8 cellular contexts compared by ENCODE assay signal in genomic region chr1:35452086-35452485, GRCh38.
DNase-seq lines count a peak whose midpoint lies in the region; ATAC-seq, FAIRE-seq and TF ChIP-seq lines count a peak whose summit lies in the region.

No MANE protein-coding gene starts in this region.

- H2AFZ ChIP-seq in keratinocyte (ENCODE audit: control insufficient read depth, low read length) = no peak overlapping the region

- no peak overlapping the region for H3K9ac ChIP-seq in keratinocyte (ENCODE audit: control insufficient read depth, extremely low read depth, insufficient read depth, low read length)

- peaks cover 2% of the 10 kb centered on the region for H3K36me3 Mint-ChIP-seq in activated naive CD4-positive, alpha-beta T cell treated with anti-CD3 and anti-CD28 coated beads, Interleukin-2, amount 50 U/mL, for 24 hours

- no peak overlapping the region for H3K4me3 Mint-ChIP-seq in activated naive CD4-positive, alpha-beta T cell treated with anti-CD3 and anti-CD28 coated beads, Interleukin-2, amount 50 U/mL, for 24 hours

- peaks cover 40% of the 10 kb centered on the region for H3K4me1 Mint-ChIP-seq in activated naive CD4-positive, alpha-beta T cell treated with anti-CD3 and anti-CD28 coated beads, Interleukin-2, amount 50 U/mL, for 24 hours

- intact Hi-C loops in body of pancreas (cut with DNase I) = loop anchor here (5.0 kb wide), 1 partner anchor 115 kb away; no protein-coding TSS in a partner anchor
- intact Hi-C loops in uterus (cut with DNase I; ENCODE audit: low total_unique reads) = loop anchor here (5.0 kb wide), 1 partner anchor 110 kb away; no protein-coding TSS in a partner anchor

- H3K4me1 ChIP-seq in body of pancreas = peaks cover 69% of the 10 kb centered on the region
- H3K4me1 ChIP-seq in keratinocyte (ENCODE audit: control insufficient read depth, extremely low read depth, insufficient read depth, low read length) = peaks cover 26% of the 10 kb centered on the region
- H3K4me1 ChIP-seq in uterus = peaks cover 4 to 11% of the 10 kb centered on the region in 2 donors

- TF ChIP-seq POLR2A in body of pancreas (IDR thresholded peaks at IDR 0.05) (no peak), uterus (IDR thresholded peaks at IDR 0.05) (no peak)

- H3K36me3 ChIP-seq in body of pancreas (replicated peaks in 1 of 2; ENCODE audit: insufficient read depth in 1 of 2, low read depth in 2 of 2) (peaks cover 0 to 3% of the 10 kb centered on the region in 2 donors), keratinocyte (ENCODE audit: control insufficient read depth in 2 of 2, extremely low read depth in 1 of 2, insufficient read depth in 2 of 2, low read length in 2 of 2) (peaks cover 16 to 18% of the 10 kb centered on the region in 2 experiments), uterus (no peaks in the 10 kb centered on the region)

- no peaks in the 10 kb centered on the region for H3K27me3 Mint-ChIP-seq in activated naive CD4-positive, alpha-beta T cell treated with anti-CD3 and anti-CD28 coated beads, Interleukin-2, amount 50 U/mL, for 24 hours

- H3K4me3 ChIP-seq in body of pancreas (no peak overlapping the region), keratinocyte (ENCODE audit: control insufficient read depth in 2 of 3, extremely low read depth in 1 of 3, insufficient read depth in 2 of 3, low read depth in 1 of 3, low read length in 3 of 3) (no peak overlapping the region), uterus (no peak overlapping the region)

- POLR2A ChIA-PET in GM10248 (lab: Yijun Ruan, JAX) = no interaction called here

- no peak overlapping the region for H3K4me2 ChIP-seq in keratinocyte (ENCODE audit: control insufficient read depth, extremely low read depth, insufficient read depth, low read depth, low read length)

- no peaks in the 10 kb centered on the region for H3K9me3 Mint-ChIP-seq in activated naive CD4-positive, alpha-beta T cell treated with anti-CD3 and anti-CD28 coated beads, Interleukin-2, amount 50 U/mL, for 24 hours

- H4K20me1 ChIP-seq in keratinocyte (ENCODE audit: control insufficient read depth, extremely low read depth, insufficient read depth, low read length) = no peaks in the 10 kb centered on the region

- peak overlapping the region; percentile 77 for H3K27ac Mint-ChIP-seq in activated naive CD4-positive, alpha-beta T cell treated with anti-CD3 and anti-CD28 coated beads, Interleukin-2, amount 50 U/mL, for 24 hours

- CTCF ChIA-PET in GM10248 (lab: Yijun Ruan, JAX) = interaction anchor here (0.8 to 13.9 kb wide), 38 partner anchors 7 to 327 kb away, joined by 3 to 184 read pairs (median 8); partner anchors contain the start of genes KIAA0319L and NCDN

- no peaks in the 10 kb centered on the region for H3K9me3 ChIP-seq in body of pancreas
- H3K9me3 ChIP-seq in keratinocyte (ENCODE audit: control insufficient read depth, low read depth, low read length) = no peaks in the 10 kb centered on the region
- H3K9me3 ChIP-seq in uterus = no peaks in the 10 kb centered on the region

- FAIRE-seq in keratinocyte (lab: Jason Lieb, UNC) = peak; percentile 75

- 24 to 27% methylated on average over 1 of the region's 1 CpG for WGBS in body of pancreas, 2 donors

- H3K79me2 ChIP-seq in keratinocyte (ENCODE audit: control insufficient read depth, insufficient read depth, low read length) = no peaks in the 10 kb centered on the region

- TF ChIP-seq CTCF in body of pancreas (IDR thresholded peaks at IDR 0.05) = peak in 1 of 7 experiments; percentile 5
- TF ChIP-seq CTCF in keratinocyte (optimal IDR thresholded peaks at IDR 0.05 in 1 of 3, IDR thresholded peaks at IDR 0.05 in 1 of 3, conservative IDR thresholded peaks at IDR 0.05 in 1 of 3; ENCODE audit: extremely low read depth in 1 of 3, insufficient read depth in 2 of 3, low read length in 3 of 3) = peak in 1 of 3 experiments; percentile 3
- TF ChIP-seq CTCF in uterus (IDR thresholded peaks at IDR 0.05) = peak in 1 of 4 experiments; percentile 7
- no peak for TF ChIP-seq CTCF in GM10248 (IDR thresholded peaks at IDR 0.05; ENCODE audit: control extremely low read depth, extremely low read depth, low read depth, missing control alignments)

- H3K27me3 ChIP-seq in body of pancreas = no peaks in the 10 kb centered on the region
- no peaks in the 10 kb centered on the region for H3K27me3 ChIP-seq in keratinocyte (ENCODE audit: control insufficient read depth, extremely low read depth, insufficient read depth, low read length)
- H3K27me3 ChIP-seq in uterus = no peaks in the 10 kb centered on the region

- dilution Hi-C loops in keratinocyte (cut with MboI; ENCODE audit: extremely low pct_ligation_motif_present, low sequenced_read_pairs) = no loop called here

- no peak for ATAC-seq in body of pancreas

- H3K27ac ChIP-seq in body of pancreas (peak overlapping the region in 2 of 4 donors; percentile 25 to 56), keratinocyte (ENCODE audit: control insufficient read depth, insufficient read depth, low read length) (no peak overlapping the region), uterus (peak overlapping the region; percentile 46 to 51)

- peaks cover 2% of the 10 kb centered on the region for H3K9me1 ChIP-seq in keratinocyte (ENCODE audit: control insufficient read depth, extremely low read depth, insufficient read depth, low read length)

- no peak for DNase-seq in activated naive CD4-positive, alpha-beta T cell (lab: John Stamatoyannopoulos, UW)
- DNase-seq in body of pancreas = peak in 3 of 4 donors; percentile 49 to 70 (median 51)
- no peak for DNase-seq in keratinocyte (ENCODE audit: low read depth, low spot score)
- DNase-seq in uterus = peak in 1 of 2 donors; percentile 43
- DNase-seq in activated CD8-positive, alpha-beta memory T cell treated with anti-CD3 and anti-CD28 coated beads, Interleukin-2, amount 50 U/mL, for 48 hours = no peak
- DNase-seq in GM10248 (ENCODE audit: extremely low spot score) = no peak
- no peak for DNase-seq in NCI-H774 (lab: John Stamatoyannopoulos, UW)

Comparison
In these comparisons a context has a peak if more than half of its experiments do, and no peak if none do; other contexts are left out.
1. DNase-seq: peak in body of pancreas (3 of 4); none in activated naive CD4-positive, alpha-beta T cell (0 of 4), keratinocyte (single experiment), activated CD8-positive, alpha-beta memory T cell treated with anti-CD3 and anti-CD28 coated beads, Interleukin-2, amount 50 U/mL, for 48 hours (single experiment), GM10248 (single experiment) and NCI-H774 (single experiment).